Comparison of ENCODE assay signal across 24 cellular contexts in genomic region chr15:64474846-64475245, GRCh38.
"Had no signal": no experiment of that assay in that cellular context is flagged by ENCODE, and none has a peak within 500 bp of the region (broad histone marks: within the 10 kb centered on the region; RNA-seq: fewer than 3 reads in every experiment).

No MANE protein-coding gene starts in this region.

- H3K4me3 Mint-ChIP-seq: stimulated activated naive B cell treated with anti-CD40 and anti-IgM and Interleukin-4, amounts not matched to agents 10 μg/mL and 1 μg/mL and 100 μg/mL, for 72 hours; stimulated activated naive CD8-positive, alpha-beta T cell treated with anti-CD3 and anti-CD28 coated beads, Interleukin-15, Interleukin-2, amounts not matched to agents 100 ng/mL and 50 ng/mL, for 24 hours had no signal

- ATAC-seq: heart right ventricle; left cardiac atrium; left lung; naive thymus-derived CD8-positive, alpha-beta T cell; right lobe of liver; stimulated activated naive B cell treated with anti-CD40 and anti-IgM and Interleukin-4, amounts not matched to agents 10 μg/mL and 1 μg/mL and 100 μg/mL, for 72 hours; upper lobe of right lung had no signal

- FAIRE-seq: islet of Langerhans, small intestine had no signal

- H3K27me3 Mint-ChIP-seq: naive thymus-derived CD8-positive, alpha-beta T cell; stimulated activated naive B cell treated with anti-CD40 and anti-IgM and Interleukin-4, amounts not matched to agents 10 μg/mL and 1 μg/mL and 100 μg/mL, for 72 hours; stimulated activated naive CD8-positive, alpha-beta T cell treated with anti-CD3 and anti-CD28 coated beads, Interleukin-15, Interleukin-2, amounts not matched to agents 100 ng/mL and 50 ng/mL, for 24 hours had no signal

- DNase-seq: dermis blood vessel endothelial cell; effector memory CD4-positive, alpha-beta T cell; erythroblast; esophagus squamous epithelium; foreskin melanocyte; glutamatergic neuron; heart right ventricle; hippocampal formation; left cardiac atrium; left lung; mesenchymal stem cell; midbrain; naive thymus-derived CD8-positive, alpha-beta T cell; occipital lobe; ovary; posterior cingulate gyrus; right lobe of liver; small intestine; stimulated activated CD4-positive, alpha-beta T cell treated with anti-CD3 and anti-CD28 coated beads, Interleukin-15, amount 100 ng/mL, for 24 hours; stimulated activated CD4-positive, alpha-beta T cell treated with anti-CD3 and anti-CD28 coated beads, Interleukin-2, amount 100 ng/mL, for 48 hours; stimulated activated naive B cell treated with anti-CD40 and anti-IgM and Interleukin-4, amounts not matched to agents 10 μg/mL and 1 μg/mL and 100 μg/mL, for 72 hours; upper lobe of right lung had no signal

- H3K9me3 Mint-ChIP-seq: naive thymus-derived CD8-positive, alpha-beta T cell; stimulated activated naive B cell treated with anti-CD40 and anti-IgM and Interleukin-4, amounts not matched to agents 10 μg/mL and 1 μg/mL and 100 μg/mL, for 72 hours; stimulated activated naive CD8-positive, alpha-beta T cell treated with anti-CD3 and anti-CD28 coated beads, Interleukin-15, Interleukin-2, amounts not matched to agents 100 ng/mL and 50 ng/mL, for 24 hours had no signal

- H3K27ac Mint-ChIP-seq: stimulated activated naive B cell treated with anti-CD40 and anti-IgM and Interleukin-4, amounts not matched to agents 10 μg/mL and 1 μg/mL and 100 μg/mL, for 72 hours; stimulated activated naive CD8-positive, alpha-beta T cell treated with anti-CD3 and anti-CD28 coated beads, Interleukin-15, Interleukin-2, amounts not matched to agents 100 ng/mL and 50 ng/mL, for 24 hours had no signal
